ENCODE assay signal across 23 cellular contexts in genomic region chr5:84218546-84218945, GRCh38.
DNase-seq lines count a peak whose midpoint lies in the region; FAIRE-seq and TF ChIP-seq lines count a peak whose summit lies in the region.
"Had no signal": no experiment of that assay in that cellular context is flagged by ENCODE, and none has a peak within 500 bp of the region (broad histone marks: within the 10 kb centered on the region; RNA-seq: fewer than 3 reads in every experiment).

No MANE protein-coding gene starts in this region.

- TF ChIP-seq CTCF in fibroblast of mammary gland (conservative IDR thresholded peaks at IDR 0.05; ENCODE audit: control insufficient read depth, insufficient read depth, low read depth, low read length) = no peak
- TF ChIP-seq CTCF in spleen (IDR thresholded peaks at IDR 0.05 in 8 of 11, conservative IDR thresholded peaks at IDR 0.05 in 3 of 11) = no peak

- DNase-seq in H54 (ENCODE audit: insufficient read length, low spot score) (peak; percentile 15), RCC 7860 (ENCODE audit: low spot score) (peak; percentile 22), fibroblast of mammary gland (ENCODE audit: low read depth) (peak; percentile 7), spleen (peak; percentile 66), NCI-H2029 treated with DMSO at 0.1 percent for 48 hours (lab: John Stamatoyannopoulos, UW) (no peak), activated T-cell treated with anti-CD3 and anti-CD28 coated beads for 4 hours (no peak)
- DNase-seq in stimulated activated naive CD4-positive, alpha-beta T cell treated with Interleukin-2 at 50 U/mL for 16 hours (lab: John Stamatoyannopoulos, UW) = no peak
- DNase-seq: activated CD4-positive, alpha-beta T cell treated with anti-CD3 and anti-CD28 coated beads, Interleukin-2, amount 50 U/mL, for 48 hours; activated naive CD8-positive, alpha-beta T cell treated with anti-CD3 and anti-CD28 coated beads, Interleukin-2, amount 10 ng/mL, durations not matched to agents 7 days and 5 days; activated T-cell treated with anti-CD3 and anti-CD28 coated beads, Interleukin-2, amount 50 U/mL, for 48 hours; Caco-2; dermis blood vessel endothelial cell; erythroblast; GF-D8; HFFc6; NCI-H1417 treated with DMSO at 0.1 percent for 48 hours; NCI-H774; ovary; stimulated activated CD4-positive, alpha-beta T cell treated with anti-CD3 and anti-CD28 coated beads, Interleukin-2, amount 100 ng/mL, for 48 hours; SW 1271 had no signal

- TF ChIP-seq POLR2A in H54 (IDR thresholded peaks at IDR 0.05; ENCODE audit: low read depth, low read length) (no peak), spleen (IDR thresholded peaks at IDR 0.05) (no peak)

- H3K4me1 ChIP-seq in spleen = no peaks in the 10 kb centered on the region
- H3K4me1 ChIP-seq: breast epithelium, Caco-2 had no signal

- no peaks in the 10 kb centered on the region for H3K9me3 ChIP-seq in spleen
- H3K9me3 ChIP-seq: breast epithelium, Caco-2, ovary had no signal

- no peak overlapping the region for H3K27ac ChIP-seq in spleen
- H3K27ac ChIP-seq: breast epithelium, ovary, RWPE1 had no signal

- 44 to 77% (median 61%) methylated on average over 5 of the region's 5 CpGs for WGBS in spleen, 5 donors

- intact Hi-C loops in spleen (cut with DNase I; ENCODE audit: low total_unique reads) = no loop called here

- no peak overlapping the region for H3K4me3 ChIP-seq in fibroblast of mammary gland (ENCODE audit: control insufficient read depth, low read depth, low read length)
- no peak overlapping the region for H3K4me3 ChIP-seq in spleen
- H3K4me3 ChIP-seq: breast epithelium, ovary had no signal

- FAIRE-seq in H54 (lab: Jason Lieb, UNC) = peak; percentile 96
- FAIRE-seq in RCC 7860 (lab: Jason Lieb, UNC) = no peak
- FAIRE-seq: GM12892 had no signal

- H3K27me3 ChIP-seq in spleen (replicated peaks in 1 of 7) = no peaks in the 10 kb centered on the region
- H3K27me3 ChIP-seq: breast epithelium, ovary had no signal

- no peaks in the 10 kb centered on the region for H3K36me3 ChIP-seq in spleen
- H3K36me3 ChIP-seq: breast epithelium, ovary had no signal

Comparison
In these comparisons a context has a peak if more than half of its experiments do, and no peak if none do; other contexts are left out.
1. DNase-seq: peak in H54 (single experiment), RCC 7860 (single experiment), fibroblast of mammary gland (single experiment) and spleen (single experiment); none in NCI-H2029 treated with DMSO at 0.1 percent for 48 hours (single experiment), activated T-cell treated with anti-CD3 and anti-CD28 coated beads for 4 hours (single experiment) and stimulated activated naive CD4-positive, alpha-beta T cell treated with Interleukin-2 at 50 U/mL for 16 hours (single experiment).